In genomic region chr14:66295386-66295785, GRCh38 we compare ENCODE assay signal across 28 cellular contexts.
"Had no signal": no experiment of that assay in that cellular context is flagged by ENCODE, and none has a peak within 500 bp of the region (broad histone marks: within the 10 kb centered on the region; RNA-seq: fewer than 3 reads in every experiment).

No MANE protein-coding gene starts in this region.

- H3K9me3 ChIP-seq: lower lobe of right lung, pancreas, prostate gland, transverse colon, upper lobe of left lung had no signal

- ATAC-seq: left colon; left lung; lower lobe of right lung; naive thymus-derived CD4-positive, alpha-beta T cell; natural killer cell treated with Interleukin-12 subunit alpha and Interleukin-12 subunit beta and Interleukin-15 and Interleukin-18, amount 100 ng/mL, for 72 hours; pancreas; right cardiac atrium; sciatic nerve; stimulated activated memory B cell treated with anti-CD40 and anti-IgM and Interleukin-4, amounts not matched to agents 10 μg/mL and 1 μg/mL and 100 μg/mL, for 72 hours; stimulated activated naive CD8-positive, alpha-beta T cell treated with anti-CD3 and anti-CD28 coated beads, Interleukin-15, amount 100 ng/mL, for 72 hours had no signal

- DNase-seq: hypothalamus; immature natural killer cell; kidney; left colon; left lung; lower lobe of right lung; mammary epithelial cell; mesenchymal stem cell; naive thymus-derived CD4-positive, alpha-beta T cell; pancreas; posterior cingulate gyrus; retina; right cardiac atrium; small intestine; stimulated activated CD4-positive, alpha-beta T cell treated with anti-CD3 and anti-CD28 coated beads, Interleukin-1b, Interleukin-23, amount 100 ng/mL, for 48 hours; stimulated activated CD4-positive, alpha-beta T cell treated with anti-CD3 and anti-CD28 coated beads, Interleukin-2, amount 100 ng/mL, for 48 hours; stimulated activated CD4-positive, alpha-beta T cell treated with anti-CD3 and anti-CD28 coated beads, Interleukin-4, amount 100 ng/mL, for 4 hours; stimulated activated CD8-positive, alpha-beta memory T cell treated with anti-CD3 and anti-CD28 coated beads, Interleukin-4, amount 100 ng/mL, for 48 hours; stimulated activated naive CD4-positive, alpha-beta T cell treated with Interleukin-2 at 50 U/mL for 16 hours; stimulated activated naive CD8-positive, alpha-beta T cell treated with anti-CD3 and anti-CD28 coated beads, Interleukin-15, amount 100 ng/mL, for 72 hours; substantia nigra; transverse colon; upper lobe of left lung had no signal

- H3K27me3 ChIP-seq: left lung, pancreas, transverse colon, upper lobe of left lung had no signal

- FAIRE-seq: islet of Langerhans, kidney, pancreas, small intestine had no signal

- H3K36me3 ChIP-seq: left lung, lower lobe of right lung, pancreas, prostate gland, transverse colon, upper lobe of left lung had no signal

- H3K4me3 ChIP-seq: left lung, lower lobe of right lung, pancreas, prostate gland, transverse colon, upper lobe of left lung had no signal

- H3K4me1 ChIP-seq: left lung, lower lobe of right lung, pancreas, prostate gland, transverse colon, upper lobe of left lung had no signal

- H3K27ac ChIP-seq: left lung, lower lobe of right lung, pancreas, prostate gland, transverse colon, upper lobe of left lung had no signal
